In genomic region chr19:45729774-45730388, GRCh38 we compare ENCODE assay signal across 6 cellular contexts. TPM values are rescaled to one million over a fixed set of nuclear protein-coding genes. Genes with fewer than 3 reads are reported as not detected.
DNase-seq lines count a peak whose midpoint lies in the region.

No MANE protein-coding gene starts in this region.

- H3K27me3 ChIP-seq in ectodermal cell (ENCODE audit: control insufficient read depth, insufficient read depth, low read length, poor library complexity, severe bottlenecking), result no peaks in the 10 kb centered on the region

- no peak overlapping the region for H3K27ac ChIP-seq in ectodermal cell (ENCODE audit: insufficient read depth, low read depth, low read length, poor library complexity, severe bottlenecking)

- WGBS in ectodermal cell, 2 experiments, result 10% methylated on average over 12 of the region's 12 CpGs

- peaks cover 4% of the 10 kb centered on the region for H3K4me1 ChIP-seq in ectodermal cell (ENCODE audit: control insufficient read depth, insufficient read depth, low read length)

- no peaks in the 10 kb centered on the region for H3K9me3 ChIP-seq in ectodermal cell (ENCODE audit: control insufficient read depth, low read length)

- peak overlapping the region; percentile 85 for H3K4me3 ChIP-seq in ectodermal cell (ENCODE audit: insufficient read depth, low read depth, low read length)

- H3K36me3 ChIP-seq in ectodermal cell (ENCODE audit: control insufficient read depth, insufficient read depth, low read length), result no peaks in the 10 kb centered on the region

- DNase-seq in activated CD4-positive, alpha-beta T cell treated with anti-CD3 and anti-CD28 coated beads for 48 hours, result peak; percentile 37
- no peak for DNase-seq in activated CD4-positive, alpha-beta T cell treated with anti-CD3 and anti-CD28 coated beads, Interleukin-2, amount 50 U/mL, for 1 hour
- DNase-seq in renal cortical epithelial cell (ENCODE audit: low read depth) (peak; percentile 76), H4 (ENCODE audit: low spot score) (no peak), NCI-H1417 (lab: John Stamatoyannopoulos, UW) (no peak)

RNA-seq across cellular contexts. Expression of gene FBXO46, which starts 0.8 kb away (rescaled TPM):
- 22.0 TPM for polyA plus RNA-seq in ectodermal cell (2013, experiment 1 of 4)
- polyA plus RNA-seq in ectodermal cell (2013, experiment 2 of 4), result 25.7 TPM
- polyA plus RNA-seq in ectodermal cell (2013, experiment 3 of 4), result 13.9 TPM
- polyA plus RNA-seq in ectodermal cell (2013, experiment 4 of 4), result 18.6 TPM
- total RNA-seq in renal cortical epithelial cell, result 4.5 and 9.0 TPM in 2 replicates
- 2.3 and 2.8 TPM in 2 replicates for total RNA-seq in H4 (2014; rRNA removed; shearing (Covaris generic))

RNA-seq across cellular contexts. Expression of gene MEIOSIN, which starts 3.4 kb away (rescaled TPM):
- polyA plus RNA-seq in ectodermal cell (2013, experiment 1 of 4), result not detected
- polyA plus RNA-seq in ectodermal cell (2013, experiment 2 of 4), result not detected
- polyA plus RNA-seq in ectodermal cell (2013, experiment 3 of 4), result not detected
- not detected for polyA plus RNA-seq in ectodermal cell (2013, experiment 4 of 4)
- not detected in 2 replicates for total RNA-seq in renal cortical epithelial cell
- total RNA-seq in H4 (2014; rRNA removed; shearing (Covaris generic)), result not detected in 2 replicates

RNA-seq across cellular contexts. Expression of gene QPCTL, which starts 37.4 kb away (rescaled TPM):
- 29.4 TPM for polyA plus RNA-seq in ectodermal cell (2013, experiment 1 of 4)
- polyA plus RNA-seq in ectodermal cell (2013, experiment 2 of 4), result 25.6 TPM
- 14.4 TPM for polyA plus RNA-seq in ectodermal cell (2013, experiment 3 of 4)
- polyA plus RNA-seq in ectodermal cell (2013, experiment 4 of 4), result 13.7 TPM
- total RNA-seq in renal cortical epithelial cell, result 10.9 and 24.1 TPM in 2 replicates
- 5.4 and 5.9 TPM in 2 replicates for total RNA-seq in H4 (2014; rRNA removed; shearing (Covaris generic))

RNA-seq across cellular contexts. Expression of gene SNRPD2, which starts 38.1 kb away (rescaled TPM):
- polyA plus RNA-seq in ectodermal cell (2013, experiment 1 of 4), result 521 TPM
- 460 TPM for polyA plus RNA-seq in ectodermal cell (2013, experiment 2 of 4)
- 586 TPM for polyA plus RNA-seq in ectodermal cell (2013, experiment 3 of 4)
- 651 TPM for polyA plus RNA-seq in ectodermal cell (2013, experiment 4 of 4)
- total RNA-seq in renal cortical epithelial cell, result 120 and 333 TPM in 2 replicates
- total RNA-seq in H4 (2014; rRNA removed; shearing (Covaris generic)), result 318 and 326 TPM in 2 replicates

RNA-seq across cellular contexts. Expression of gene SIX5, which starts 39.2 kb away (rescaled TPM):
- 54.2 TPM for polyA plus RNA-seq in ectodermal cell (2013, experiment 1 of 4)
- 53.6 TPM for polyA plus RNA-seq in ectodermal cell (2013, experiment 2 of 4)
- 51.7 TPM for polyA plus RNA-seq in ectodermal cell (2013, experiment 3 of 4)
- 55.2 TPM for polyA plus RNA-seq in ectodermal cell (2013, experiment 4 of 4)
- 6.3 and 12.9 TPM in 2 replicates for total RNA-seq in renal cortical epithelial cell
- total RNA-seq in H4 (2014; rRNA removed; shearing (Covaris generic)), result 2.9 and 3.2 TPM in 2 replicates

Comparison
In these comparisons a context has a peak if more than half of its experiments do, and no peak if none do; other contexts are left out.
1. DNase-seq: peak in activated CD4-positive, alpha-beta T cell treated with anti-CD3 and anti-CD28 coated beads for 48 hours (single experiment) and renal cortical epithelial cell (single experiment); none in activated CD4-positive, alpha-beta T cell treated with anti-CD3 and anti-CD28 coated beads, Interleukin-2, amount 50 U/mL, for 1 hour (single experiment), H4 (single experiment) and NCI-H1417 (0 of 3).